8 cellular contexts compared by ENCODE assay signal in genomic region chr2:127637725-127638252, GRCh38. TPM values are rescaled to one million over a fixed set of nuclear protein-coding genes. Genes with fewer than 3 reads are reported as not detected.
A peak's percentile ranks its signal among the peaks of the same experiment; 100 is the strongest.
DNase-seq lines count a peak whose midpoint lies in the region; ATAC-seq and TF ChIP-seq lines count a peak whose summit lies in the region.

No MANE protein-coding gene starts in this region.

- no peak overlapping the region for H3K4me3 ChIP-seq in vagina

- no peaks in the 10 kb centered on the region for H3K36me3 Mint-ChIP-seq in CD4-positive, alpha-beta T cell (ENCODE audit: low read depth)
- H3K36me3 Mint-ChIP-seq in MCF 10A (ENCODE audit: insufficient read depth, unreplicated experiment), result no peaks in the 10 kb centered on the region

- POLR2A ChIA-PET in CD4-positive, alpha-beta T cell (lab: Charles Lee), result interaction anchor here (1.0 kb wide), 1 partner anchor 64 kb away, joined by 4 read pairs; the partner anchor contains the start of gene SFT2D3
- POLR2A ChIA-PET in MCF 10A (lab: Yijun Ruan, JAX), result interaction anchor here (0.6 kb wide), 2 partner anchors 42 to 113 kb away, joined by 3 to 6 read pairs; no protein-coding TSS in a partner anchor

- H3K27ac ChIP-seq in CD4-positive, alpha-beta T cell (ENCODE audit: low read depth, low read length), result peak overlapping the region; percentile 61
- peak overlapping the region; percentile 38 for H3K27ac ChIP-seq in layer of hippocampus (ENCODE audit: low read depth, low read length)
- peak overlapping the region; percentile 87 for H3K27ac ChIP-seq in vagina

- H3K9me3 ChIP-seq in CD4-positive, alpha-beta T cell (ENCODE audit: control insufficient read depth, low read length), result no peaks in the 10 kb centered on the region
- H3K9me3 ChIP-seq in vagina, result no peaks in the 10 kb centered on the region

- no peaks in the 10 kb centered on the region for H3K27me3 Mint-ChIP-seq in CD4-positive, alpha-beta T cell
- H3K27me3 Mint-ChIP-seq in MCF 10A (ENCODE audit: insufficient read depth, unreplicated experiment), result no peaks in the 10 kb centered on the region

- CTCF ChIA-PET in CD4-positive, alpha-beta T cell (lab: Charles Lee), result interaction anchor here (4.2 kb wide), 1 partner anchor 12 kb away, joined by 18 read pairs; no protein-coding TSS in a partner anchor
- CTCF ChIA-PET in MCF 10A (lab: Yijun Ruan, JAX), result interaction anchor here (0.6 to 0.7 kb wide), 3 partner anchors 12 to 438 kb away, joined by 3 read pairs; no protein-coding TSS in a partner anchor

- no peak for DNase-seq in CD4-positive, alpha-beta T cell
- DNase-seq in LoVo (ENCODE audit: low spot score), result peak; percentile 3
- DNase-seq in MCF 10A (ENCODE audit: unreplicated experiment), result peak; percentile 75
- DNase-seq in vagina (ENCODE audit: extremely low spot score in 2 of 2), result no peak
- DNase-seq in cortex of kidney (lab: John Stamatoyannopoulos, UW), result no peak

- H3K9me3 Mint-ChIP-seq in CD4-positive, alpha-beta T cell, result no peaks in the 10 kb centered on the region
- no peaks in the 10 kb centered on the region for H3K9me3 Mint-ChIP-seq in MCF 10A (ENCODE audit: unreplicated experiment)

- H3K27me3 ChIP-seq in CD4-positive, alpha-beta T cell (ENCODE audit: control insufficient read depth, insufficient read depth, low read length), result no peaks in the 10 kb centered on the region
- H3K27me3 ChIP-seq in layer of hippocampus (ENCODE audit: control insufficient read depth, insufficient read depth, low read length) (no peaks in the 10 kb centered on the region), vagina (no peaks in the 10 kb centered on the region)

- no peak for TF ChIP-seq CTCF in CD4-positive, alpha-beta T cell (IDR thresholded peaks at IDR 0.05)
- TF ChIP-seq CTCF in MCF 10A (IDR thresholded peaks at IDR 0.05; ENCODE audit: unreplicated experiment), result no peak
- no peak for TF ChIP-seq CTCF in vagina (IDR thresholded peaks at IDR 0.05)

- TF ChIP-seq POLR2A in vagina (IDR thresholded peaks at IDR 0.05), result no peak

- intact Hi-C loops in CD4-positive, alpha-beta T cell (cut with DNase I, micrococcal nuclease), result no loop called here
- intact Hi-C loops in MCF 10A (cut with micrococcal nuclease), result no loop called here
- intact Hi-C loops in vagina (cut with DNase I), result no loop called here

- no peak for ATAC-seq in CD4-positive, alpha-beta T cell (ENCODE audit: poor library complexity)
- ATAC-seq in GM21526 (IDR thresholded peaks at IDR 0.05; ENCODE audit: low FRiP score, unreplicated experiment) (no peak), HG02884 (IDR thresholded peaks at IDR 0.05; ENCODE audit: unreplicated experiment) (no peak)

- H3K4me3 Mint-ChIP-seq in CD4-positive, alpha-beta T cell, result peak overlapping the region; percentile 77
- no peak overlapping the region for H3K4me3 Mint-ChIP-seq in MCF 10A (ENCODE audit: unreplicated experiment)

- H3K4me1 ChIP-seq in vagina, result peaks cover 32% of the 10 kb centered on the region

- no peaks in the 10 kb centered on the region for H3K36me3 ChIP-seq in vagina

- H3K27ac Mint-ChIP-seq in CD4-positive, alpha-beta T cell, result peak overlapping the region; percentile 94
- H3K27ac Mint-ChIP-seq in MCF 10A (ENCODE audit: low read depth, unreplicated experiment), result peak overlapping the region; percentile 42

- BruUV-seq in MCF 10A (replicated peaks; lab: Mats Ljungman, UMichigan), result no TSS peak

- peaks cover 83% of the 10 kb centered on the region for H3K4me1 Mint-ChIP-seq in CD4-positive, alpha-beta T cell (ENCODE audit: low read depth)
- no peaks in the 10 kb centered on the region for H3K4me1 Mint-ChIP-seq in MCF 10A (ENCODE audit: insufficient read depth, unreplicated experiment)

RNA-seq across cellular contexts. Expression of gene GPR17, which starts 8.2 kb away (rescaled TPM):
- total RNA-seq in CD4-positive, alpha-beta T cell, result not detected
- total RNA-seq in MCF 10A (2022), result not detected in 2 replicates
- total RNA-seq in vagina, result not detected

RNA-seq across cellular contexts. Expression of gene LIMS2, which starts 37.5 kb away (rescaled TPM):
- total RNA-seq in CD4-positive, alpha-beta T cell, result 1 to 10 TPM; 6.1 to 7.0 TPM
- not detected in 2 replicates for total RNA-seq in MCF 10A (2022)
- total RNA-seq in vagina, result 44.2 TPM

Comparison
In these comparisons a context has a peak if more than half of its experiments do, and no peak if none do; other contexts are left out.
1. DNase-seq: peak in LoVo (single experiment) and MCF 10A (single experiment); none in CD4-positive, alpha-beta T cell (0 of 10), vagina (0 of 2) and cortex of kidney (single experiment).
2. Peak in every context shown above with its lines, with median percentiles within 50 percentile points of each other: H3K27ac ChIP-seq.